2 cellular contexts compared by ENCODE assay signal in genomic region chr16:58201163-58201562, GRCh38.
A peak's percentile ranks its signal among the peaks of the same experiment; 100 is the strongest.
TF ChIP-seq lines count a peak whose summit lies in the region.

No MANE protein-coding gene starts in this region.

TF ChIP-seq in HEK293, 187 proteins besides CTCF, POLR2A, EP300 and RAD21 (continued from another document):
- TF ChIP-seq TSHZ1 (tag by site-specific recombination; IDR thresholded peaks at IDR 0.05; ENCODE audit: borderline replicate concordance) (no peak), ZNF121 (tag by site-specific recombination; IDR thresholded peaks at IDR 0.05) (no peak), ZNF658 (tag by site-specific recombination; IDR thresholded peaks at IDR 0.05) (no peak), SP2 (tag by site-specific recombination; IDR thresholded peaks at IDR 0.05) (no peak), KLF1 (tag by site-specific recombination; IDR thresholded peaks at IDR 0.05) (peak; percentile 81), REPIN1 (tag by site-specific recombination; IDR thresholded peaks at IDR 0.05; ENCODE audit: low read depth) (no peak), ZNF529 (tag by site-specific recombination; IDR thresholded peaks at IDR 0.05; ENCODE audit: insufficient replicate concordance) (no peak), EGR2 (tag by site-specific recombination; IDR thresholded peaks at IDR 0.05; ENCODE audit: low read depth) (peak; percentile 99), ZBTB6 (tag by site-specific recombination; IDR thresholded peaks at IDR 0.05) (no peak), PBX3 (CRISPR knock-in tag; IDR thresholded peaks at IDR 0.05) (no peak), ZNF747 (tag by site-specific recombination; IDR thresholded peaks at IDR 0.05) (no peak), SCRT2 (tag by site-specific recombination; IDR thresholded peaks at IDR 0.05) (peak; percentile 29; the same call in 1 of the 2 replicates), GLI4 (tag by site-specific recombination; IDR thresholded peaks at IDR 0.05) (no peak), ZNF239 (tag by site-specific recombination; IDR thresholded peaks at IDR 0.05) (no peak), ZNF157 (tag by site-specific recombination; IDR thresholded peaks at IDR 0.05) (no peak), ZBTB48 (tag by site-specific recombination; IDR thresholded peaks at IDR 0.05) (no peak), HIC1 (tag by site-specific recombination; IDR thresholded peaks at IDR 0.05) (no peak)
TF ChIP-seq in HEK293: peak in this region for 4.

TF ChIP-seq in WTC11, 78 proteins besides CTCF, POLR2A, EP300 and RAD21 (continued from another document):
- TF ChIP-seq ARID4B (CRISPR knock-in tag; IDR thresholded peaks at IDR 0.05; ENCODE audit: borderline replicate concordance) (no peak), STAT6 (CRISPR knock-in tag; conservative IDR thresholded peaks at IDR 0.05; ENCODE audit: low read depth) (no peak), NR3C1 (CRISPR knock-in tag; conservative IDR thresholded peaks at IDR 0.05; ENCODE audit: low read depth) (no peak), E2F5 (CRISPR knock-in tag; IDR thresholded peaks at IDR 0.05) (no peak), ZNF425 (CRISPR knock-in tag; conservative IDR thresholded peaks at IDR 0.05) (no peak), USF1 (CRISPR knock-in tag; IDR thresholded peaks at IDR 0.05) (no peak), USF2 (CRISPR knock-in tag; IDR thresholded peaks at IDR 0.05) (no peak), ELF4 (CRISPR knock-in tag; IDR thresholded peaks at IDR 0.05; ENCODE audit: low read depth) (no peak), ERG (CRISPR knock-in tag; IDR thresholded peaks at IDR 0.05) (no peak), ZNF121 (CRISPR knock-in tag; IDR thresholded peaks at IDR 0.05) (no peak), ZNF232 (CRISPR knock-in tag; IDR thresholded peaks at IDR 0.05) (no peak), NFE2L1 (CRISPR knock-in tag; IDR thresholded peaks at IDR 0.05) (no peak), ZNF416 (CRISPR knock-in tag; IDR thresholded peaks at IDR 0.05) (no peak)
